1 cellular context compared by ENCODE assay signal in the genomic region with DNA sequence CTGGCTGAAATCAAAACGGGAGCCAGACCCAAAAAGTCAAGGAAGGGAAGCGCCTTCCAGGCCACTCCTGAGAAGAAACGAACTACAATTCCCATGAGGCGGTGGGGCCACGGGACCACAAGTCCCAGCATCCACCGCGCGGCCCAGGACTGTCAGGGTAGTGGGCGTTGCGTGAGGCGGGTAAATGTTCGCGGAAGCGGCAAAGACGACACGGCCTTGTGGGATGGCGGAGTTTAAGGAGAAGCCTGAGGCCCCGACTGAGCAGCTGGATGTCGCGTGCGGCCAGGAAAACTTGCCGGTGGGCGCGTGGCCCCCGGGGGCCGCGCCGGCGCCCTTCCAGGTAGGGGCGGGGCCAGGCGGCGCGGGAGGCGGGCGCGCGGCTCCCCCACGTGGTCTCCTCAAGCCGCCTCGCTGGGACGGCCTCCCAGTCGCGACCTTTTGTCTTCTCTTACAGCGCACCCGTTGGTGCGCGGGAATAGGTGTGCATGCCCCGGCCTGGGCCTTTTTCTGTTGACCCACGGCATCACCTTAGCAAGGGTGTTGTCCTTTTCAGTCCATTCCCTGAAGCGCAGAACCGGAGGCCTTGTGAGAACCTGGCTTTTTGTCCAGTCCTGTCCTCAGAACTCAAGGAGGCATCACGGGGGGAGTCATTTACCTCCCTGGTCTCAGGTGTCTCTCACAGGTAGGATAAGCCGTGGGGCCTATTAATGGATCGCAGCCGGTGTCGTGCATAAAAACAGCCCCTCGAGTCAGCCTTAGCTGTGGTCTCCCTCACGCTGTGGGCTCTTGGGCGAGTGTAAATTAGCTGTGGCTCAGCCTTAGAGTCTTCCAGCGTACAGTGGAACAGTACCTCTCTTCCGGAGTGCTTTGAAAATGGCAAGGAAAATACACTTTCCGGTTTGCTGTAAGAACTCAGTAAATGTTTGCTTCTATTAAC.
TF ChIP-seq lines count a peak whose summit lies in the region.

A gene (plus strand): TSS at position 183 of the 937 bp plus-strand sequence. CDS start 2 bp downstream, at position 185.

TF ChIP-seq in HepG2, 621 proteins besides CTCF, POLR2A, EP300 and RAD21 (continued from another document and continues in another):
- TF ChIP-seq ATAD3A (CRISPR knock-in tag; IDR thresholded peaks at IDR 0.05) (no peak), SIX1 (CRISPR knock-in tag; IDR thresholded peaks at IDR 0.05; ENCODE audit: borderline replicate concordance) (no peak), ZBTB42 (CRISPR knock-in tag; IDR thresholded peaks at IDR 0.05) (no peak), ZNF234 (CRISPR knock-in tag; conservative IDR thresholded peaks at IDR 0.05) (no peak), SNAPC2 (CRISPR knock-in tag; IDR thresholded peaks at IDR 0.05) (no peak), GFI1 (CRISPR knock-in tag; IDR thresholded peaks at IDR 0.05; ENCODE audit: borderline replicate concordance) (no peak), POGZ (CRISPR knock-in tag; IDR thresholded peaks at IDR 0.05) (peak; percentile 81), ELF1 (CRISPR knock-in tag; IDR thresholded peaks at IDR 0.05) (peak; percentile 87), ZSCAN22 (CRISPR knock-in tag; IDR thresholded peaks at IDR 0.05) (no peak), TEAD3 (CRISPR knock-in tag; optimal IDR thresholded peaks at IDR 0.05; ENCODE audit: borderline replicate concordance) (no peak), HMG20A (CRISPR knock-in tag; IDR thresholded peaks at IDR 0.05; ENCODE audit: borderline replicate concordance) (no peak), HHEX (CRISPR knock-in tag; IDR thresholded peaks at IDR 0.05) (0 out of 2 replicates have a peak, but pooled peaks have one; percentile 17), RFX5 (IDR thresholded peaks at IDR 0.05; ENCODE audit: low read depth, low read length) (no peak), EZH2 (conservative IDR thresholded peaks at IDR 0.05; ENCODE audit: low read depth, low read length) (no peak), MAFF (IDR thresholded peaks at IDR 0.05; ENCODE audit: low read depth, low read length) (no peak), ZNF484 (CRISPR knock-in tag; IDR thresholded peaks at IDR 0.05; ENCODE audit: borderline replicate concordance, low read depth) (no peak), ELF4 (CRISPR knock-in tag; IDR thresholded peaks at IDR 0.05; ENCODE audit: borderline replicate concordance) (no peak), GLI4 (CRISPR knock-in tag; IDR thresholded peaks at IDR 0.05; ENCODE audit: borderline replicate concordance) (no peak; the same call in 1 of the 2 replicates), PTBP1 (IDR thresholded peaks at IDR 0.05; ENCODE audit: low read depth, low read length, poor library complexity, severe bottlenecking) (no peak)
- TF ChIP-seq, protein P1, sequence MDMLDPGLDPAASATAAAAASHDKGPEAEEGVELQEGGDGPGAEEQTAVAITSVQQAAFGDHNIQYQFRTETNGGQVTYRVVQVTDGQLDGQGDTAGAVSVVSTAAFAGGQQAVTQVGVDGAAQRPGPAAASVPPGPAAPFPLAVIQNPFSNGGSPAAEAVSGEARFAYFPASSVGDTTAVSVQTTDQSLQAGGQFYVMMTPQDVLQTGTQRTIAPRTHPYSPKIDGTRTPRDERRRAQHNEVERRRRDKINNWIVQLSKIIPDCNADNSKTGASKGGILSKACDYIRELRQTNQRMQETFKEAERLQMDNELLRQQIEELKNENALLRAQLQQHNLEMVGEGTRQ (IDR thresholded peaks at IDR 0.05; ENCODE audit: low read depth, low read length), result peak; percentile 53; the same call in 1 of the 2 replicates
- TF ChIP-seq, protein P1 (CRISPR knock-in tag; IDR thresholded peaks at IDR 0.05; ENCODE audit: borderline replicate concordance), result peak; percentile 68; the same call in 1 of the 2 replicates
- TF ChIP-seq, protein P2, sequence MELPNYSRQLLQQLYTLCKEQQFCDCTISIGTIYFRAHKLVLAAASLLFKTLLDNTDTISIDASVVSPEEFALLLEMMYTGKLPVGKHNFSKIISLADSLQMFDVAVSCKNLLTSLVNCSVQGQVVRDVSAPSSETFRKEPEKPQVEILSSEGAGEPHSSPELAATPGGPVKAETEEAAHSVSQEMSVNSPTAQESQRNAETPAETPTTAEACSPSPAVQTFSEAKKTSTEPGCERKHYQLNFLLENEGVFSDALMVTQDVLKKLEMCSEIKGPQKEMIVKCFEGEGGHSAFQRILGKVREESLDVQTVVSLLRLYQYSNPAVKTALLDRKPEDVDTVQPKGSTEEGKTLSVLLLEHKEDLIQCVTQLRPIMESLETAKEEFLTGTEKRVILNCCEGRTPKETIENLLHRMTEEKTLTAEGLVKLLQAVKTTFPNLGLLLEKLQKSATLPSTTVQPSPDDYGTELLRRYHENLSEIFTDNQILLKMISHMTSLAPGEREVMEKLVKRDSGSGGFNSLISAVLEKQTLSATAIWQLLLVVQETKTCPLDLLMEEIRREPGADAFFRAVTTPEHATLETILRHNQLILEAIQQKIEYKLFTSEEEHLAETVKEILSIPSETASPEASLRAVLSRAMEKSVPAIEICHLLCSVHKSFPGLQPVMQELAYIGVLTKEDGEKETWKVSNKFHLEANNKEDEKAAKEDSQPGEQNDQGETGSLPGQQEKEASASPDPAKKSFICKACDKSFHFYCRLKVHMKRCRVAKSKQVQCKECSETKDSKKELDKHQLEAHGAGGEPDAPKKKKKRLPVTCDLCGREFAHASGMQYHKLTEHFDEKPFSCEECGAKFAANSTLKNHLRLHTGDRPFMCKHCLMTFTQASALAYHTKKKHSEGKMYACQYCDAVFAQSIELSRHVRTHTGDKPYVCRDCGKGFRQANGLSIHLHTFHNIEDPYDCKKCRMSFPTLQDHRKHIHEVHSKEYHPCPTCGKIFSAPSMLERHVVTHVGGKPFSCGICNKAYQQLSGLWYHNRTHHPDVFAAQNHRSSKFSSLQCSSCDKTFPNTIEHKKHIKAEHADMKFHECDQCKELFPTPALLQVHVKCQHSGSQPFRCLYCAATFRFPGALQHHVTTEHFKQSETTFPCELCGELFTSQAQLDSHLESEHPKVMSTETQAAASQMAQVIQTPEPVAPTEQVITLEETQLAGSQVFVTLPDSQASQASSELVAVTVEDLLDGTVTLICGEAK (IDR thresholded peaks at IDR 0.05), result no peak
- TF ChIP-seq, protein P2 (CRISPR knock-in tag; IDR thresholded peaks at IDR 0.05), result peak; percentile 57
- TF ChIP-seq, protein P3, sequence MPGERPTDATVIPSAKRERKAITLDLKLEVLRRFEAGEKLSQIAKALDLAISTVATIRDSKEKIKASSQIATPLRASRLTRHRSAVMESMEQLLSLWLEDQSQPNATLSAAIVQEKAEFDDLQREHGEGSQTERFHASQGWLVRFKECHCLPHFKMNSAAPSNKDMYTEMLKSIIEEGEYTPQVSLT (CRISPR knock-in tag; IDR thresholded peaks at IDR 0.05; ENCODE audit: borderline replicate concordance, low read depth), result no peak
- TF ChIP-seq, protein P4, sequence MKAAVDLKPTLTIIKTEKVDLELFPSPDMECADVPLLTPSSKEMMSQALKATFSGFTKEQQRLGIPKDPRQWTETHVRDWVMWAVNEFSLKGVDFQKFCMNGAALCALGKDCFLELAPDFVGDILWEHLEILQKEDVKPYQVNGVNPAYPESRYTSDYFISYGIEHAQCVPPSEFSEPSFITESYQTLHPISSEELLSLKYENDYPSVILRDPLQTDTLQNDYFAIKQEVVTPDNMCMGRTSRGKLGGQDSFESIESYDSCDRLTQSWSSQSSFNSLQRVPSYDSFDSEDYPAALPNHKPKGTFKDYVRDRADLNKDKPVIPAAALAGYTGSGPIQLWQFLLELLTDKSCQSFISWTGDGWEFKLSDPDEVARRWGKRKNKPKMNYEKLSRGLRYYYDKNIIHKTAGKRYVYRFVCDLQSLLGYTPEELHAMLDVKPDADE (CRISPR knock-in tag; IDR thresholded peaks at IDR 0.05), result no peak
- TF ChIP-seq, protein P5, sequence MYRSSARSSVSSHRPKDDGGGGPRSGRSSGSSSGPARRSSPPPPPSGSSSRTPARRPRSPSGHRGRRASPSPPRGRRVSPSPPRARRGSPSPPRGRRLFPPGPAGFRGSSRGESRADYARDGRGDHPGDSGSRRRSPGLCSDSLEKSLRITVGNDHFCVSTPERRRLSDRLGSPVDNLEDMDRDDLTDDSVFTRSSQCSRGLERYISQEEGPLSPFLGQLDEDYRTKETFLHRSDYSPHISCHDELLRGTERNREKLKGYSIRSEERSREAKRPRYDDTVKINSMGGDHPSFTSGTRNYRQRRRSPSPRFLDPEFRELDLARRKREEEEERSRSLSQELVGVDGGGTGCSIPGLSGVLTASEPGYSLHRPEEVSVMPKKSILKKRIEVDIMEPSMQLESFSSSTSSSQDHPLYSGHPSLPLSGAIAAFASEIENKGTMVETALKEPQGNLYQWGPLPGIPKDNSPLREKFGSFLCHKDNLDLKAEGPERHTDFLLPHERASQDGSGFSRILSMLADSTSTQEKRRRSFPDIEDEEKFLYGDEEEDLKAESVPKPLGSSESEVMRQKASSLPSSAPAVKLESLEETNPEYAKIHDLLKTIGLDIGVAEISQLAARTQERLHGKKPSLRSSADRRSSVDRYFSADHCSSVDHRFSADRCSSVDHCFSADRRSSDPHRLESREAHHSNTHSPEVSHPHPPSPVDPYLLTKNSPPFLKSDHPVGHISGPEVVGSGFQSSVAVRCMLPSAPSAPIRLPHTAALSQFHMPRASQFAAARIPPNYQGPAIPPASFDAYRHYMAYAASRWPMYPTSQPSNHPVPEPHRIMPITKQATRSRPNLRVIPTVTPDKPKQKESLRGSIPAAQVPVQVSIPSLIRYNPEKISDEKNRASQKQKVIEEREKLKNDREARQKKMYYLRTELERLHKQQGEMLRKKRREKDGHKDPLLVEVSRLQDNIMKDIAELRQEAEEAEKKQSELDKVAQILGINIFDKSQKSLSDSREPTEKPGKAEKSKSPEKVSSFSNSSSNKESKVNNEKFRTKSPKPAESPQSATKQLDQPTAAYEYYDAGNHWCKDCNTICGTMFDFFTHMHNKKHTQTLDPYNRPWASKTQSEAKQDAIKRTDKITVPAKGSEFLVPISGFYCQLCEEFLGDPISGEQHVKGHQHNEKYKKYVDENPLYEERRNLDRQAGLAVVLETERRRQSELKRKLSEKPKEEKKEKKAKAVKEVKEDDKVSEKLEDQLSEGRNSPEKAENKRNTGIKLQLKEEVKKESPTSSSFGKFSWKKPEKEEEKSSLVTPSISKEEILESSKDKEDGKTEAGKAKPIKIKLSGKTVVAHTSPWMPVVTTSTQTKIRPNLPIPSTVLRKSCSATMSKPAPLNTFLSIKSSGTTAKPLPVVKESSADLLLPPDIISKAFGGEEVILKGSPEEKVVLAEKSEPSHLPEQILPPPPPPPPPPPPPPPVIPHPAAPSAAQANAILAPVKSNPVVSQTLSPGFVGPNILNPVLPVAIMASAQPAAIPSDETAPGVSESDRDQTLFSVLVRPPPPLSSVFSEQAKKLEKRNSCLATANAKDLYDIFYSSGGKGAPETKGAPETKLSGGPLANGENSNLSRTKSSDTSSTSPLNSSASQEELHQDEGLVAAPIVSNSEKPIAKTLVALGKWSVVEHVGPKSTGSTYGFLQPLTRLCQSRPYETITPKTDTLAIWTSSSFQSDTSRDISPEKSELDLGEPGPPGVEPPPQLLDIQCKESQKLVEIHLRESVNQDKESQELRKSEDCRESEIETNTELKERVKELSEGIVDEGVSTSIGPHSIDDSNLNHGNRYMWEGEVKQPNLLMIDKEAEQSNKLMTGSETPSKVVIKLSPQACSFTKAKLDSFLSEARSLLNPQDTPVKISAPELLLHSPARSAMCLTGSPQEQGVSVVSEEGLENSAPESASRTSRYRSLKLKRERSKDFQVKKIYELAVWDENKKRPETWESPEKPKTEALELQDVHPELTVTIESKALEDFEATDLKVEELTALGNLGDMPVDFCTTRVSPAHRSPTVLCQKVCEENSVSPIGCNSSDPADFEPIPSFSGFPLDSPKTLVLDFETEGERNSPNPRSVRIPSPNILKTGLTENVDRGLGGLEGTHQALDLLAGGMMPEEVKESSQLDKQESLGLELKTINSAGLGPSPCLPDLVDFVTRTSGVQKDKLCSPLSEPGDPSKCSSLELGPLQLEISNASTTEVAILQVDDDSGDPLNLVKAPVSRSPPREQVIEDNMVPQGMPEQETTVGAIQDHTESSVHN (CRISPR knock-in tag; IDR thresholded peaks at IDR 0.05), result no peak
- TF ChIP-seq, protein P6, sequence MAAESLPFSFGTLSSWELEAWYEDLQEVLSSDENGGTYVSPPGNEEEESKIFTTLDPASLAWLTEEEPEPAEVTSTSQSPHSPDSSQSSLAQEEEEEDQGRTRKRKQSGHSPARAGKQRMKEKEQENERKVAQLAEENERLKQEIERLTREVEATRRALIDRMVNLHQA (CRISPR knock-in tag; IDR thresholded peaks at IDR 0.05), result no peak
